8 cellular contexts compared by ENCODE assay signal in the genomic region with DNA sequence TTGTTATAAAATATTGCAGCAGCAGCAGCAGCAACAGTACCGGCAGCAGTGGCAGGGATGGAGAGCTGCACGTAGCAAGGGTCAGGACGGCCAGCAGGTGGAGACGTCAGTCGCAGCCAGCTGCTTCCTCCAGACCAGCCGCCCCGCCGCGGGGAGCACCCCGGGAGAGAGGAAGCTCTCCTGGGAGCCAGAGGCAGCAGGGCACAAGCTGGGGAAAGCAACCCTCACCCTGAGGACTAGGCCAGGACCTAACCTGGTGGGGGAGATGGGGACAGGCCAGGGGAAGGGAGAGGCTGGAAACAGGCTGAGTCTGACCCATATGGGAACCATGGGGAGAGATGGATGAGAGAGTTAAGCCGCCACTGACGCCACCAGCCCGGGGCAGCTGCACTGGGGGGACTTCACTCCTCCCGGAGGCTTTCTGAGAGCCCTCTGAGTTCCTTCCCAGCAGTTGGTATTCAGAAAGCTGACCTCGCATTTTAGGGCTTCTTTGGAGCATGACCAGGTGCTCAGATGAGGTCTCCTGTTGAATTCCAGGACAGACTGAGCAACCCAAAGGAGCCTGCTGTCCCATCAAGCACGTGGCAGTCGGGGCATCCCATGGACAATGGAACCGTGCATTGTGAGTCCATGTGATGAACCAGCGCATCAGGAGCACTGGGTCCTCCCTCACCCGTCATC. TPM values are rescaled to one million over a fixed set of nuclear protein-coding genes. Genes with fewer than 3 reads are reported as not detected.
A peak's percentile ranks its signal among the peaks of the same experiment; 100 is the strongest.
DNase-seq lines count a peak whose midpoint lies in the region; ATAC-seq, FAIRE-seq and TF ChIP-seq lines count a peak whose summit lies in the region.

No MANE protein-coding gene starts in this region.

- H3K4me1 ChIP-seq in breast epithelium (no peaks in the 10 kb centered on the region), kidney (ENCODE audit: control insufficient read depth in 1 of 2, insufficient read depth in 1 of 2, low read depth in 1 of 2, low read length in 2 of 2) (peaks cover 0 to 5% of the 10 kb centered on the region in 2 donors)

- BruUV-seq in Calu3 (replicated peaks; lab: Mats Ljungman, UMichigan) = no TSS peak

- DNase-seq in Calu3 = peak; percentile 86
- DNase-seq in HCEC 1CT = peak; percentile 70
- peak; percentile 75 for DNase-seq in NCI-H2171 treated with DMSO at 0.1 percent for 48 hours (lab: John Stamatoyannopoulos, UW)
- peak; percentile 46 for DNase-seq in activated B cell treated with CpG ODN at 0.5 μM for 24 hours
- peak; percentile 42 to 77 for DNase-seq in breast epithelium (ENCODE audit: low spot score in 2 of 2)
- DNase-seq in kidney = peak; percentile 91
- DNase-seq in stimulated activated CD4-positive, alpha-beta T cell treated with anti-CD3 and anti-CD28 coated beads, Interleukin-1b, Interleukin-23, amount 100 ng/mL, for 4 hours (ENCODE audit: low read depth in 2 of 2) = peak; percentile 54 to 63

- H3K27me3 ChIP-seq in breast epithelium = no peaks in the 10 kb centered on the region

- H3K36me3 Mint-ChIP-seq in Calu3 (ENCODE audit: insufficient read depth, unreplicated experiment) (peaks cover 5% of the 10 kb centered on the region), activated B cell treated with CpG ODN at 0.5 μM for 24 hours (ENCODE audit: low read depth) (no peaks in the 10 kb centered on the region)

- H3K9me3 ChIP-seq in breast epithelium = no peaks in the 10 kb centered on the region
- no peaks in the 10 kb centered on the region for H3K9me3 ChIP-seq in kidney (ENCODE audit: control insufficient read depth in 1 of 2, low read length in 2 of 2)

- H3K9me3 Mint-ChIP-seq in Calu3 (ENCODE audit: low read depth, unreplicated experiment) = no peaks in the 10 kb centered on the region
- H3K9me3 Mint-ChIP-seq in activated B cell treated with CpG ODN at 0.5 μM for 24 hours = no peaks in the 10 kb centered on the region

- no peak overlapping the region for H3K27ac Mint-ChIP-seq in Calu3 (ENCODE audit: unreplicated experiment)
- H3K27ac Mint-ChIP-seq in activated B cell treated with CpG ODN at 0.5 μM for 24 hours = no peak overlapping the region

- CTCF ChIA-PET in Calu3 (lab: Charles Lee) = interaction anchor here (0.7 to 2.6 kb wide), 14 partner anchors 11 to 283 kb away, joined by 3 to 53 read pairs (median 4); partner anchors contain the start of genes GPX2, HSPA2 and SPTB
- CTCF ChIA-PET in activated B cell treated with CpG ODN at 0.5 μM for 24 hours (lab: Charles Lee) = interaction anchor here (0.6 to 6.3 kb wide), 9 partner anchors 10 to 159 kb away, joined by 3 to 118 read pairs (median 4); partner anchors contain the start of gene CHURC1

- peak overlapping the region in 1 of 3 donors; percentile 43 for H3K4me3 ChIP-seq in breast epithelium
- H3K4me3 ChIP-seq in kidney (ENCODE audit: low read length in 2 of 2) = no peak overlapping the region

- intact Hi-C loops in Calu3 (cut with micrococcal nuclease; ENCODE audit: unreplicated experiment) = loop anchor here (2.0 to 5.0 kb wide), 2 partner anchors 67 to 159 kb away; no protein-coding TSS in a partner anchor
- intact Hi-C loops in activated B cell treated with CpG ODN at 0.5 μM for 24 hours (cut with micrococcal nuclease) = loop anchor here (1.0 to 2.0 kb wide), 2 partner anchors 67 to 160 kb away; no protein-coding TSS in a partner anchor
- intact Hi-C loops in breast epithelium (cut with DNase I; ENCODE audit: low total_unique reads) = no loop called here
- intact Hi-C loops in kidney (cut with DNase I) = no loop called here

- TF ChIP-seq CTCF in Calu3 (IDR thresholded peaks at IDR 0.05; ENCODE audit: unreplicated experiment) (peak; percentile 76), activated B cell treated with CpG ODN at 0.5 μM for 24 hours (IDR thresholded peaks at IDR 0.05) (no peak), breast epithelium (IDR thresholded peaks at IDR 0.05) (peak; percentile 60 to 76 (median 74)), kidney (IDR thresholded peaks at IDR 0.05; ENCODE audit: borderline replicate concordance, extremely low read depth, insufficient read depth) (peak; percentile 76)

- H3K4me1 Mint-ChIP-seq in Calu3 (ENCODE audit: low read depth, unreplicated experiment) = peaks cover 8% of the 10 kb centered on the region
- peaks cover 4% of the 10 kb centered on the region for H3K4me1 Mint-ChIP-seq in activated B cell treated with CpG ODN at 0.5 μM for 24 hours

- H3K36me3 ChIP-seq in breast epithelium (no peaks in the 10 kb centered on the region), kidney (ENCODE audit: control insufficient read depth in 1 of 2, insufficient read depth in 2 of 2, low read length in 2 of 2) (no peaks in the 10 kb centered on the region)

- peak; percentile 81 for ATAC-seq in activated B cell treated with CpG ODN at 0.5 μM for 24 hours (ENCODE audit: low read depth)
- ATAC-seq in HG03135 (IDR thresholded peaks at IDR 0.05; ENCODE audit: unreplicated experiment) = no peak

- H3K27me3 Mint-ChIP-seq in Calu3 (ENCODE audit: unreplicated experiment) (peaks cover 92% of the 10 kb centered on the region), activated B cell treated with CpG ODN at 0.5 μM for 24 hours (peaks cover 20% of the 10 kb centered on the region)

- POLR2A ChIA-PET in activated B cell treated with CpG ODN at 0.5 μM for 24 hours (lab: Charles Lee) = interaction anchor here (0.8 kb wide), 1 partner anchor 91 kb away, joined by 3 read pairs; the partner anchor contains the start of gene CHURC1

- no peak for FAIRE-seq in kidney (lab: Jason Lieb, UNC)

- TF ChIP-seq POLR2A in breast epithelium (IDR thresholded peaks at IDR 0.05) = no peak

- H3K4me3 Mint-ChIP-seq in Calu3 (ENCODE audit: low read depth, unreplicated experiment) (peak overlapping the region; percentile 36), activated B cell treated with CpG ODN at 0.5 μM for 24 hours (peak overlapping the region; percentile 42)

- no peak overlapping the region for H3K9ac ChIP-seq in kidney (ENCODE audit: low read length in 2 of 2)

- H3K27ac ChIP-seq in breast epithelium = no peak overlapping the region
- H3K27ac ChIP-seq in kidney (ENCODE audit: low read depth in 2 of 2, low read length in 2 of 2) = no peak overlapping the region

RNA-seq across cellular contexts. Expression of gene SPTB, which starts 56.3 kb away (rescaled TPM):
- total RNA-seq in Calu3 (2022) = 0.05 TPM in 1 of 2 replicates, not detected in the other
- 0.04 and 0.10 TPM in 2 replicates for total RNA-seq in activated B cell treated with CpG ODN at 0.5 μM for 24 hours
- total RNA-seq in breast epithelium = 1 to 10 TPM in 2 of 3 donors, under 1 TPM in 1; 0.88 to 2.6 (median 2.1) TPM
- 1.7 TPM for total RNA-seq in kidney
- 2.2 TPM for polyA plus RNA-seq in kidney (ENCODE audit: insufficient read depth, low read depth, low replicate concordance)

Comparison
In these comparisons a context has a peak if more than half of its experiments do, and no peak if none do; other contexts are left out.
1. intact Hi-C loops: an anchor here in Calu3 (2.0 to 5.0 kb wide) and activated B cell treated with CpG ODN at 0.5 μM for 24 hours (1.0 to 2.0 kb wide); none called in breast epithelium and kidney.